Comparison of ENCODE assay signal across 22 cellular contexts in genomic region chr16:81731636-81732035, GRCh38. TPM values are rescaled to one million over a fixed set of nuclear protein-coding genes. Genes with fewer than 3 reads are reported as not detected.
DNase-seq lines count a peak whose midpoint lies in the region; ATAC-seq, FAIRE-seq and TF ChIP-seq lines count a peak whose summit lies in the region.
"Had no signal": no experiment of that assay in that cellular context is flagged by ENCODE, and none has a peak within 500 bp of the region (broad histone marks: within the 10 kb centered on the region; RNA-seq: fewer than 3 reads in every experiment).

No MANE protein-coding gene starts in this region.

- peaks cover 26% of the 10 kb centered on the region for H3K4me1 ChIP-seq in A549
- H3K4me1 ChIP-seq in NT2/D1 (ENCODE audit: insufficient read depth, insufficient read length) = no peaks in the 10 kb centered on the region
- peaks cover 12 to 16% (median 15%) of the 10 kb centered on the region in 4 donors for H3K4me1 ChIP-seq in esophagus muscularis mucosa
- H3K4me1 ChIP-seq in neural progenitor cell = peaks cover 16% of the 10 kb centered on the region

- intact Hi-C loops in esophagus muscularis mucosa (cut with DNase I) = loop anchor here (10.0 kb wide), 1 partner anchor 697 kb away; the partner anchor contains the start of gene ATMIN

- ATAC-seq in A549 = no peak

- H3K27ac ChIP-seq in A549 = peak overlapping the region; percentile 84 to 91
- peak overlapping the region in 3 of 4 donors; percentile 10 to 61 (median 22) for H3K27ac ChIP-seq in esophagus muscularis mucosa (replicated peaks in 1 of 4)
- H3K27ac ChIP-seq in neural progenitor cell = no peak overlapping the region
- H3K27ac ChIP-seq: GM23248, KMS-11, SJSA1 had no signal

- TF ChIP-seq EP300 in A549 (IDR thresholded peaks at IDR 0.05) (no peak), esophagus muscularis mucosa (IDR thresholded peaks at IDR 0.05) (no peak)

- H3K4me3 Mint-ChIP-seq in neural progenitor cell = no peak overlapping the region

- no peaks in the 10 kb centered on the region for H3K79me2 ChIP-seq in neural progenitor cell (ENCODE audit: low read depth)

- H3K4me2 ChIP-seq in A549 (no peak overlapping the region; the same call in 2 of the 3 replicates), neural progenitor cell (peak overlapping the region; percentile 75)

- no peak for TF ChIP-seq RAD21 in A549 (conservative IDR thresholded peaks at IDR 0.05 in 1 of 2, IDR thresholded peaks at IDR 0.05 in 1 of 2)

- peaks cover 28% of the 10 kb centered on the region for H3K4me1 Mint-ChIP-seq in neural progenitor cell

- peak overlapping the region; percentile 92 for H3K27ac Mint-ChIP-seq in neural progenitor cell

- no peaks in the 10 kb centered on the region for H3K27me3 ChIP-seq in NT2/D1 (ENCODE audit: insufficient read depth, insufficient read length)
- H3K27me3 ChIP-seq in esophagus muscularis mucosa = no peaks in the 10 kb centered on the region
- no peaks in the 10 kb centered on the region for H3K27me3 ChIP-seq in neural progenitor cell
- H3K27me3 ChIP-seq: SJSA1 had no signal

- H3K4me3 ChIP-seq in A549 (no peak overlapping the region), NT2/D1 (ENCODE audit: insufficient read length, low read depth) (no peak overlapping the region), esophagus muscularis mucosa (no peak overlapping the region), neural progenitor cell (no peak overlapping the region)
- H3K4me3 ChIP-seq: GM23248, SJSA1 had no signal

- DNase-seq in A549 (ENCODE audit: low read depth in 1 of 2, low spot score in 1 of 2) (no peak), NT2/D1 (ENCODE audit: low read depth, low spot score) (no peak), esophagus muscularis mucosa (ENCODE audit: extremely low spot score) (no peak), neural progenitor cell (ENCODE audit: low spot score) (peak; percentile 27), OCI-M1 (lab: John Stamatoyannopoulos, UW) (no peak), amygdala (lab: John Stamatoyannopoulos, UW) (no peak)
- no peak for DNase-seq in activated CD4-positive, CD25-positive, alpha-beta regulatory T cell treated with anti-CD3 and anti-CD28 coated beads, Interleukin-2, amount 50 U/mL, for 72 hours
- DNase-seq in activated CD8-positive, alpha-beta memory T cell treated with anti-CD3 and anti-CD28 coated beads for 24 hours = no peak
- DNase-seq: 8988T; CD4-positive, CD25-positive, alpha-beta regulatory T cell; DMS79; GM23248; HCEC 1CT; NCI-H1105 treated with DMSO at 0.1 percent for 48 hours; NCI-H2081; NCI-H2171; NCI-H345; NCI-H524 treated with DMSO at 0.1 percent for 48 hours had no signal

- H3K36me3 ChIP-seq in NT2/D1 (ENCODE audit: insufficient read depth, insufficient read length, low read length) (no peaks in the 10 kb centered on the region), esophagus muscularis mucosa (no peaks in the 10 kb centered on the region), neural progenitor cell (no peaks in the 10 kb centered on the region)
- H3K36me3 ChIP-seq: SJSA1 had no signal

- no peak for TF ChIP-seq POLR2A in A549 (IDR thresholded peaks at IDR 0.05; ENCODE audit: low read length)
- no peak for TF ChIP-seq POLR2A in esophagus muscularis mucosa (IDR thresholded peaks at IDR 0.05; ENCODE audit: low read depth)

- peaks cover 27% of the 10 kb centered on the region for H3F3A ChIP-seq in neural progenitor cell (ENCODE audit: low read depth)

- no peaks in the 10 kb centered on the region for H4K20me1 ChIP-seq in neural progenitor cell (ENCODE audit: low read depth)

- POLR2A ChIA-PET in A549 (lab: Yijun Ruan, JAX) = no interaction called here

- peaks cover 7% of the 10 kb centered on the region for H3K27me3 Mint-ChIP-seq in neural progenitor cell (ENCODE audit: insufficient read depth, low read depth)
- H3K27me3 Mint-ChIP-seq: CD4-positive, CD25-positive, alpha-beta regulatory T cell had no signal

- no peak overlapping the region for H2AFZ ChIP-seq in neural progenitor cell (replicated peaks)

- WGBS in A549 (ENCODE audit: missing lambda C conversion rate) = 90% methylated on average over 8 of the region's 8 CpGs
- 94% methylated on average over 8 of the region's 8 CpGs for WGBS in esophagus muscularis mucosa

- CTCF ChIA-PET in A549 (lab: Yijun Ruan, JAX) = interaction anchor here (0.9 to 9.9 kb wide), 4 partner anchors 355 to 696 kb away, joined by 3 to 91 read pairs (median 6); partner anchors contain the start of gene ATMIN

- H3K36me3 Mint-ChIP-seq in neural progenitor cell = no peaks in the 10 kb centered on the region
- H3K36me3 Mint-ChIP-seq: CD4-positive, CD25-positive, alpha-beta regulatory T cell had no signal

- FAIRE-seq in A549 (lab: Jason Lieb, UNC) = no peak
- FAIRE-seq: HTR-8/SVneo, RCC 7860 had no signal

- H3K9me3 ChIP-seq in A549 (no peaks in the 10 kb centered on the region), NT2/D1 (ENCODE audit: insufficient read depth, low read length) (no peaks in the 10 kb centered on the region), esophagus muscularis mucosa (no peaks in the 10 kb centered on the region), neural progenitor cell (ENCODE audit: low read depth) (no peaks in the 10 kb centered on the region)
- H3K9me3 ChIP-seq: SJSA1 had no signal

- H3K9ac ChIP-seq in NT2/D1 (ENCODE audit: insufficient read length, low read depth) = peak overlapping the region; percentile 59
- H3K9ac ChIP-seq in neural progenitor cell = no peak overlapping the region
- H3K9ac ChIP-seq: KMS-11 had no signal

- H3K9me3 Mint-ChIP-seq in neural progenitor cell = no peaks in the 10 kb centered on the region
- H3K9me3 Mint-ChIP-seq: CD4-positive, CD25-positive, alpha-beta regulatory T cell had no signal

- TF ChIP-seq CTCF in A549 (IDR thresholded peaks at IDR 0.05) (no peak), esophagus muscularis mucosa (IDR thresholded peaks at IDR 0.05) (no peak), neural progenitor cell (IDR thresholded peaks at IDR 0.05) (no peak)

TF ChIP-seq in A549, 52 proteins besides CTCF, POLR2A, EP300 and RAD21:
- no peak for TF ChIP-seq PBX3 (IDR thresholded peaks at IDR 0.05)
- TF ChIP-seq HEYL (CRISPR knock-in tag; IDR thresholded peaks at IDR 0.05) = no peak
- TF ChIP-seq ELK1 (IDR thresholded peaks at IDR 0.05; ENCODE audit: low read depth, low read length) = no peak
- no peak for TF ChIP-seq RFX5 (IDR thresholded peaks at IDR 0.05)
- no peak for TF ChIP-seq CEBPB (IDR thresholded peaks at IDR 0.05)
- no peak for TF ChIP-seq HES2 (IDR thresholded peaks at IDR 0.05)
- TF ChIP-seq FOSL2 (IDR thresholded peaks at IDR 0.05) = no peak
- no peak for TF ChIP-seq FOSL2 (CRISPR knock-in tag; IDR thresholded peaks at IDR 0.05)
- TF ChIP-seq HOXB5 (CRISPR knock-in tag; IDR thresholded peaks at IDR 0.05) = no peak
- TF ChIP-seq MAX (IDR thresholded peaks at IDR 0.05) = no peak
- no peak for TF ChIP-seq BCL3 (IDR thresholded peaks at IDR 0.05)
- TF ChIP-seq NPAS2 (CRISPR knock-in tag; IDR thresholded peaks at IDR 0.05; ENCODE audit: borderline replicate concordance) = no peak
- no peak for TF ChIP-seq POLR2AphosphoS2 (conservative IDR thresholded peaks at IDR 0.05; ENCODE audit: low read length)
- no peak for TF ChIP-seq ESRRA (IDR thresholded peaks at IDR 0.05; ENCODE audit: borderline replicate concordance, low read length)
- no peak for TF ChIP-seq NR3C1 (IDR thresholded peaks at IDR 0.05)
- TF ChIP-seq GATA3 (IDR thresholded peaks at IDR 0.05; ENCODE audit: borderline replicate concordance) = no peak

RNA-seq across cellular contexts. Expression of gene PLCG2, which starts 47.5 kb away (rescaled TPM):
- polyA plus RNA-seq in A549 (2011; rRNA removed) = 6.0 and 8.2 TPM in 2 replicates
- 3.6 and 4.2 TPM in 2 replicates for polyA plus RNA-seq in A549 (2012; cell fraction: cytosol; rRNA removed)
- 13.4 and 13.8 TPM in 2 replicates for polyA plus RNA-seq in A549 (2012; cell fraction: nucleus; rRNA removed)
- 2.5 to 2.8 TPM (median 2.8 TPM) in 3 replicates for polyA plus RNA-seq in A549 (2017; fragmentation: RNase III; extraction: RNeasy Plus Mini Kit Qiagen cat#74134 plus additional on column Dnase treatment)
- 16.9 and 22.0 TPM in 2 replicates for polyA minus RNA-seq in A549 (2011; rRNA and poly(A)+ RNA removed)
- 10 to 100 TPM in 2 of 4 donors, 1 to 10 TPM in 2; 7.1 to 11.3 (median 9.9) TPM for total RNA-seq in esophagus muscularis mucosa
- total RNA-seq in neural progenitor cell (ENCODE audit: low replicate concordance) = 2.7 and 5.0 TPM in 2 replicates
- total RNA-seq: GM23248 had no signal
